Comparison of ENCODE assay signal across 8 cellular contexts in the genomic region with DNA sequence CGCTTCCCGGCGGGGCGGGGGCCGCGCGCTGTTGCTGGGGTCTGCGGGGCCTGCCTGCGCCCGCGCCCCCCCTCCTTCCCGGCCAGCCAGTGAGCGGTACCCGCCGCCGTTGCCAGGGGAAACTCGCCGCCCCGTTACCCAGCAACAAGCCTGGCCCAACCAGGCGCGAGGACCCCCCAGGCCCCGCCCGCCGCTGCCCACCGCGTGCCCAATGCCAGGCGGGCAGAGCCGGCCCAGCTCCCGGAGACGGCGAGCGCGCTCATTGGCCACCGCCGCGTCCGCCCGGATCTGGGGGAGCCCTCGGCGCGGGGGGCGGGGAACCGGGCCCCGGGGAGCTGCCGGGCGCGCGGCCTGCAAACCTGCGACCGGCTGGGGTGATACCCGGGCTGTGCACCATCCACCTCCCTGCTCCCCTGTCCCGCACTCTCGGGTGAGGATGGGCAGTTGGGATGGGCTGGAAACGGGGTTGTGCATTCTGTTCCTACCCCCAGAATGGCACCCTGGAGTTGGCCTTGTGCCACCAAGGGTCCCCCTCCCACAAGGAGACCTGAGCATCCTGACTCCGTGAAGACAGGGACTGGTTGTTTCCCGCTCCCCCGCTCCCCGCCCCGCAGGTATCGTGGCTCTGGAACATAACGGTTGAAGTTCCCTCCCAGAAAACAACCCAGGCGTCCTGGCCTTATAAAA. TPM values are rescaled to one million over a fixed set of nuclear protein-coding genes. Genes with fewer than 3 reads are reported as not detected.
DNase-seq lines count a peak whose midpoint lies in the region; ATAC-seq and TF ChIP-seq lines count a peak whose summit lies in the region.

No MANE protein-coding gene starts in this region.

- H3K27ac ChIP-seq in fibroblast of lung (ENCODE audit: insufficient read depth, low read length) = no peak overlapping the region

- H3K9ac ChIP-seq in fibroblast of lung (ENCODE audit: insufficient read depth, low read length) = no peak overlapping the region

- peaks cover 14% of the 10 kb centered on the region for H3K4me1 ChIP-seq in fibroblast of lung (ENCODE audit: control insufficient read depth, extremely low read depth, insufficient read depth, low read length)
- H3K4me1 ChIP-seq in neuron (ENCODE audit: insufficient read depth, low read length) = peaks cover 39% of the 10 kb centered on the region

- no peak for TF ChIP-seq CTCF in fibroblast of lung (conservative IDR thresholded peaks at IDR 0.05 in 1 of 2, IDR thresholded peaks at IDR 0.05 in 1 of 2; ENCODE audit: low read depth in 1 of 2, low read length in 2 of 2)

- H4K20me1 ChIP-seq in fibroblast of lung (ENCODE audit: control insufficient read depth, extremely low read depth, insufficient read depth, low read length) = no peaks in the 10 kb centered on the region

- H3K4me3 ChIP-seq in fibroblast of lung (replicated peaks in 1 of 4; ENCODE audit: control extremely low read depth in 1 of 4, insufficient read depth in 1 of 4, low read depth in 3 of 4, low read length in 4 of 4) = peak overlapping the region in 2 of 4 experiments; percentile 13 to 46
- peak overlapping the region; percentile 44 for H3K4me3 ChIP-seq in neuron (ENCODE audit: low read length)

- no peaks in the 10 kb centered on the region for H3K79me2 ChIP-seq in fibroblast of lung (ENCODE audit: control insufficient read depth, insufficient read depth, low read length)

- peak; percentile 83 for DNase-seq in DMS53 (lab: John Stamatoyannopoulos, UW)
- DNase-seq in NCI-H2081 (lab: John Stamatoyannopoulos, UW) = peak; percentile 82 to 89
- DNase-seq in activated T-cell treated with anti-CD3 and anti-CD28 coated beads, Interleukin-2, amount 50 U/mL, for 48 hours = peak; percentile 45 to 63
- DNase-seq in fibroblast of lung (ENCODE audit: low read depth in 2 of 2) = peak; percentile 37 to 70
- no peak for DNase-seq in GM19240 (ENCODE audit: insufficient read length, low spot score)

- H3K27me3 ChIP-seq in fibroblast of lung (ENCODE audit: control insufficient read depth, insufficient read depth, low read length) (no peaks in the 10 kb centered on the region), neuron (ENCODE audit: insufficient read depth, low read length) (no peaks in the 10 kb centered on the region)

- H3K36me3 ChIP-seq in fibroblast of lung (ENCODE audit: control insufficient read depth, insufficient read depth, low read length) (no peaks in the 10 kb centered on the region), neuron (ENCODE audit: insufficient read depth, low read length) (no peaks in the 10 kb centered on the region)

- H3K9me3 ChIP-seq in fibroblast of lung (ENCODE audit: control insufficient read depth, insufficient read depth, low read depth, low read length) = no peaks in the 10 kb centered on the region
- H3K9me3 ChIP-seq in neuron (ENCODE audit: low read length) = no peaks in the 10 kb centered on the region

- ATAC-seq in HG02970 (IDR thresholded peaks at IDR 0.05; ENCODE audit: low FRiP score, unreplicated experiment) (no peak), HG03025 (IDR thresholded peaks at IDR 0.05; ENCODE audit: low FRiP score, unreplicated experiment) (no peak)

- no peak overlapping the region for H2AFZ ChIP-seq in fibroblast of lung (ENCODE audit: low read length)
- no peak overlapping the region for H2AFZ ChIP-seq in neuron (ENCODE audit: low read depth, low read length)

- H3K4me2 ChIP-seq in fibroblast of lung (ENCODE audit: extremely low read depth, insufficient read depth, low read length) = peak overlapping the region; percentile 82

RNA-seq across cellular contexts. Expression of a gene that starts 8.8 kb away (rescaled TPM):
- 37.7 and 38.3 TPM in 2 replicates for total RNA-seq in fibroblast of lung
- polyA plus RNA-seq in fibroblast of lung = 1.4 and 2.4 TPM in 2 replicates
- polyA plus RNA-seq in fibroblast of lung (2012) = 6.2 and 8.5 TPM in 2 replicates
- 2.6 and 3.8 TPM in 2 replicates for polyA minus RNA-seq in fibroblast of lung (ENCODE audit: low replicate concordance)

RNA-seq across cellular contexts. Expression of a gene that starts 16.6 kb away (rescaled TPM):
- total RNA-seq in fibroblast of lung = 8.0 and 8.1 TPM in 2 replicates
- 5.4 and 7.2 TPM in 2 replicates for polyA plus RNA-seq in fibroblast of lung
- polyA plus RNA-seq in fibroblast of lung (2012) = 20.0 and 24.8 TPM in 2 replicates
- 2.1 and 29.6 TPM in 2 replicates for polyA minus RNA-seq in fibroblast of lung (ENCODE audit: low replicate concordance)

RNA-seq across cellular contexts. Expression of a gene that starts 34.9 kb away (rescaled TPM):
- total RNA-seq in fibroblast of lung = 1.8 and 3.6 TPM in 2 replicates
- polyA plus RNA-seq in fibroblast of lung = 1.9 and 2.0 TPM in 2 replicates
- 17.9 and 20.4 TPM in 2 replicates for polyA plus RNA-seq in fibroblast of lung (2012)
- polyA minus RNA-seq in fibroblast of lung (ENCODE audit: low replicate concordance) = 2.7 and 5.7 TPM in 2 replicates
